In the genomic region with DNA sequence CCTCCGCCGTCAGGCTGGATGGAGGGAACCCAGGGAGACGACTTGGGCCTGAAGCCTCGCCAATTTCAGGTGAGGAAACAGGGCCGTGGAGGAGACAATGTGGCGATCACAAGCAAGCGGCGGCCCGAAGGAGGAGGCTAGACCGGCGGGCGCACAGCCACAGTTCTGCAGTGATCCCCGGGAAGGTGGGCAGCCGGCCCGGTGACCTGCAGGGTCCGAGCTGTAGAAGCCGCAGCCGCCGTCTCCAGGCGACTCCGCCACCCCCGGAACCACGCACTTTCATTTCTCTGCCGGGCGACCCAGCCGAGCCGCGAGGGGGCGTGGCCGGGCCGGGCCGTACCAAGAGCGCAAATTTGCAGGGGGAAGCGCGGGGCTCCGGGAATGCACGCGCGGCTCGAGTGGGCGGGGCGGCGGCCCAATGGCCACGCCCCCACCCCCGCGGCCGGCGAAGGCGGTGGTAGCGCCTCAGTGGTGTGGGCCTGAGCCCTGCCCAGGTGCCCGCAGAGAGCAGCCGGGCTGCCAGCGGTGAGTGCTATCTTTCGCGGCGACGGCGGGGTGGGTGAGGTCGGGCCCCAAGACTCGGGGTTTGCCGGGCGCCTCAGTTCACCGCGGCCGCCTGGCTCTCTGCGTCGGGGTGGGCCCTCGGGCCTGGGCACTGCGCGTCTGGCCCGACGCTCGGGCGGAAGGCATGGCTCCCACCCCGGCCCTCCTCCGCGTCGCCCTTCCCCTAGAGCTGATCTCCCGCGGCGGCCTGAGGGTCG, we compare ENCODE assay signal across 8 cellular contexts. TPM values are rescaled to one million over a fixed set of nuclear protein-coding genes. Genes with fewer than 3 reads are reported as not detected.
DNase-seq lines count a peak whose midpoint lies in the region; ATAC-seq and TF ChIP-seq lines count a peak whose summit lies in the region.

A gene (plus strand): TSS at position 501 of the 761 bp plus-strand sequence. CDS start 38,847 bp downstream, outside the sequence.

- H3K27ac Mint-ChIP-seq in T-helper 17 cell = peak within 1 kb of the TSS; percentile 97

- peaks cover 60% of the 10 kb centered on the region for H3K4me1 ChIP-seq in left ventricle myocardium inferior
- peaks cover 29% of the 10 kb centered on the region for H3K4me1 ChIP-seq in psoas muscle
- peaks cover 2% of the 10 kb centered on the region for H3K4me1 ChIP-seq in urinary bladder (ENCODE audit: insufficient read depth)

- DNase-seq in NCI-H1694 (lab: John Stamatoyannopoulos, UW) (peak; percentile 61), T-helper 17 cell (peak; percentile 96 to 100 (median 98)), amygdala (lab: John Stamatoyannopoulos, UW) (peak; percentile 40 to 99 (median 94)), left ventricle myocardium inferior (peak; percentile 96), psoas muscle (peak; percentile 96 to 97)

- H3K27me3 ChIP-seq in left ventricle myocardium inferior (ENCODE audit: low read depth) (no peaks in the 10 kb centered on the region), psoas muscle (ENCODE audit: insufficient read depth in 3 of 3, low read length in 2 of 3) (no peaks in the 10 kb centered on the region)

- H3K9me3 ChIP-seq in T-helper 17 cell (ENCODE audit: control insufficient read depth, low read length, poor library complexity, severe bottlenecking) (no peaks in the 10 kb centered on the region), left ventricle myocardium inferior (replicated peaks) (no peaks in the 10 kb centered on the region), psoas muscle (no peaks in the 10 kb centered on the region)

- peak within 1 kb of the TSS; percentile 93 for H3K4me3 Mint-ChIP-seq in T-helper 17 cell

- peaks cover 24% of the 10 kb centered on the region for H3K4me1 Mint-ChIP-seq in T-helper 17 cell

- WGBS in psoas muscle, 3 donors = 0 to 1% (median 0%) methylated on average over 47 to 82 of the region's 82 CpGs
- WGBS in urinary bladder = under 1% methylated on average over 82 of the region's 82 CpGs

- no peaks in the 10 kb centered on the region for H3K27me3 Mint-ChIP-seq in T-helper 17 cell

- no peaks in the 10 kb centered on the region for H3K36me3 Mint-ChIP-seq in T-helper 17 cell (ENCODE audit: low read depth)

- TF ChIP-seq CTCF in left ventricle myocardium inferior (IDR thresholded peaks at IDR 0.05; ENCODE audit: borderline replicate concordance) (peak; percentile 22), psoas muscle (IDR thresholded peaks at IDR 0.05) (peak; percentile 19)

- peak; percentile 91 for ATAC-seq in GM18498 (IDR thresholded peaks at IDR 0.05; ENCODE audit: unreplicated experiment)
- peak; percentile 76 for ATAC-seq in HG02884 (IDR thresholded peaks at IDR 0.05; ENCODE audit: unreplicated experiment)
- peak; percentile 96 for ATAC-seq in T-helper 17 cell
- ATAC-seq in psoas muscle = peak; percentile 97 to 100 (median 98)

- peak within 1 kb of the TSS; percentile 94 for H3K27ac ChIP-seq in left ventricle myocardium inferior (replicated peaks)
- H3K27ac ChIP-seq in psoas muscle = peak within 1 kb of the TSS; percentile 83
- peak within 1 kb of the TSS; percentile 95 for H3K27ac ChIP-seq in urinary bladder (ENCODE audit: low read depth)

- H3K36me3 ChIP-seq in left ventricle myocardium inferior (no peaks in the 10 kb centered on the region), psoas muscle (ENCODE audit: insufficient read depth in 1 of 2, low read depth in 1 of 2) (no peaks in the 10 kb centered on the region), urinary bladder (ENCODE audit: insufficient read depth) (no peaks in the 10 kb centered on the region)

- H3K4me3 ChIP-seq in left ventricle myocardium inferior (peak within 1 kb of the TSS; percentile 92), psoas muscle (peak within 1 kb of the TSS; percentile 98), urinary bladder (ENCODE audit: low read depth, low read length) (peak within 1 kb of the TSS; percentile 83)

- intact Hi-C loops in left ventricle myocardium inferior (cut with micrococcal nuclease) = no loop called here
- intact Hi-C loops in psoas muscle (cut with DNase I) = loop anchor here (1.0 to 5.0 kb wide), 3 partner anchors 38 to 79 kb away; a partner anchor contains a TSS

RNA-seq across cellular contexts. Expression of the gene that starts here (rescaled TPM):
- 10 to 100 TPM; 48.7 to 51.0 TPM for total RNA-seq in T-helper 17 cell
- 72.9 TPM for total RNA-seq in left ventricle myocardium inferior
- 100 to 1,000 TPM in 2 of 4 donors, 10 to 100 TPM in 2; 48.8 to 206 (median 117) TPM for total RNA-seq in psoas muscle
- polyA plus RNA-seq in psoas muscle = 100 to 1,000 TPM in 2 of 3 donors, 10 to 100 TPM in 1; 81.4 to 288 (median 138) TPM
- total RNA-seq in urinary bladder = 33.2 TPM
- polyA plus RNA-seq in urinary bladder = 103 TPM

Comparison
In these comparisons a context has a peak if more than half of its experiments do, and no peak if none do; other contexts are left out.
1. Peak in every context shown above with its lines: DNase-seq, ATAC-seq, H3K4me3 ChIP-seq and H3K27ac ChIP-seq.